In genomic region chr3:125206934-125207333, GRCh38 we compare ENCODE assay signal across 33 cellular contexts. TPM values are rescaled to one million over a fixed set of nuclear protein-coding genes. Genes with fewer than 3 reads are reported as not detected.
"Had no signal": no experiment of that assay in that cellular context is flagged by ENCODE, and none has a peak within 500 bp of the region (broad histone marks: within the 10 kb centered on the region; RNA-seq: fewer than 3 reads in every experiment).

No MANE protein-coding gene starts in this region.

- H3K27ac ChIP-seq: ascending aorta, SJSA1 had no signal

- H3K4me1 ChIP-seq: SJSA1 had no signal

- H3K27me3 ChIP-seq: ascending aorta, MG63, SJSA1 had no signal

- H3K9ac ChIP-seq: SK-N-SH had no signal

- H3K4me3 ChIP-seq: ascending aorta, MG63, Peyer's patch, SJSA1 had no signal

- FAIRE-seq: TTC549 had no signal

- H3K36me3 Mint-ChIP-seq: activated naive CD4-positive, alpha-beta T cell treated with anti-CD3 and anti-CD28 coated beads, Interleukin-2, amount 50 U/mL, for 24 hours; activated naive CD8-positive, alpha-beta T cell treated with anti-CD3 and anti-CD28 coated beads, Interleukin-2, amount 10 ng/mL, durations not matched to agents 7 days and 5 days had no signal

- H3K4me2 ChIP-seq: SK-N-SH had no signal

- H3K27ac Mint-ChIP-seq: activated B cell treated with CpG ODN at 0.5 μM for 24 hours; activated CD4-positive, alpha-beta memory T cell treated with anti-CD3 and anti-CD28 coated beads for 36 hours; activated naive CD4-positive, alpha-beta T cell treated with anti-CD3 and anti-CD28 coated beads, Interleukin-2, amount 50 U/mL, for 24 hours; activated naive CD8-positive, alpha-beta T cell treated with anti-CD3 and anti-CD28 coated beads, Interleukin-2, amount 10 ng/mL, durations not matched to agents 7 days and 5 days; activated T-helper 2 cell treated with anti-CD3 and anti-CD28 coated beads, Interferon-gamma antibody, Interleukin-2, Interleukin-4, amounts not matched to agents 10 μg/mL and 5 μg/mL and 100 μg/mL, durations not matched to agents 14 hours and 24 hours and 36 hours; T-helper 1 cell treated with Interleukin-12 subunit alpha and Interleukin-12 subunit beta and Interleukin-4 antibody, amounts not matched to agents 30 μg/mL and 1 μg/mL, for 36 hours; T-helper 2 cell treated with Interferon-gamma antibody and Interleukin-4, amounts not matched to agents 5 μg/mL and 100 μg/mL, for 36 hours had no signal

- H3K4me3 Mint-ChIP-seq: activated B cell treated with CpG ODN at 0.5 μM for 24 hours; activated CD4-positive, alpha-beta memory T cell treated with anti-CD3 and anti-CD28 coated beads for 36 hours; activated naive CD4-positive, alpha-beta T cell treated with anti-CD3 and anti-CD28 coated beads, Interleukin-2, amount 50 U/mL, for 24 hours; activated naive CD8-positive, alpha-beta T cell treated with anti-CD3 and anti-CD28 coated beads, Interleukin-2, amount 10 ng/mL, durations not matched to agents 7 days and 5 days; T-helper 1 cell treated with Interleukin-12 subunit alpha and Interleukin-12 subunit beta and Interleukin-4 antibody, amounts not matched to agents 30 μg/mL and 1 μg/mL, for 36 hours; T-helper 2 cell treated with Interferon-gamma antibody and Interleukin-4, amounts not matched to agents 5 μg/mL and 100 μg/mL, for 36 hours had no signal

- H3K9me3 ChIP-seq: ascending aorta, Peyer's patch, SJSA1, SK-N-SH had no signal

- ATAC-seq: PC-3 had no signal

- H3K9me3 Mint-ChIP-seq: activated naive CD4-positive, alpha-beta T cell treated with anti-CD3 and anti-CD28 coated beads, Interleukin-2, amount 50 U/mL, for 24 hours; activated naive CD8-positive, alpha-beta T cell treated with anti-CD3 and anti-CD28 coated beads, Interleukin-2, amount 10 ng/mL, durations not matched to agents 7 days and 5 days; activated T-helper 2 cell treated with anti-CD3 and anti-CD28 coated beads, Interferon-gamma antibody, Interleukin-2, Interleukin-4, amounts not matched to agents 10 μg/mL and 5 μg/mL and 100 μg/mL, durations not matched to agents 14 hours and 24 hours and 36 hours; T-helper 1 cell treated with Interleukin-12 subunit alpha and Interleukin-12 subunit beta and Interleukin-4 antibody, amounts not matched to agents 30 μg/mL and 1 μg/mL, for 36 hours had no signal

- DNase-seq: activated B cell treated with CpG ODN at 0.5 μM for 24 hours; activated CD4-positive, alpha-beta memory T cell treated with anti-CD3 and anti-CD28 coated beads for 36 hours; activated CD4-positive, alpha-beta T cell treated with anti-CD3 and anti-CD28 coated beads for 4 hours; activated CD4-positive, alpha-beta T cell treated with anti-CD3 and anti-CD28 coated beads, Interleukin-2, amount 50 U/mL, for 1 hour; activated CD4-positive, CD25-positive, alpha-beta regulatory T cell treated with anti-CD3 and anti-CD28 coated beads, Interleukin-2, amount 50 U/mL, for 72 hours; activated gamma-delta T cell; activated naive CD4-positive, alpha-beta T cell treated with Interleukin-2 at 50 U/mL for 16 hours; activated naive CD8-positive, alpha-beta T cell treated with anti-CD3 and anti-CD28 coated beads, Interleukin-2, amount 10 ng/mL, durations not matched to agents 7 days and 5 days; activated T-cell treated with anti-CD3 and anti-CD28 coated beads, Interleukin-2, amount 50 U/mL, for 1 hour; amygdala; Kasumi-1; KG1; MG63; NCI-H1048; NCI-H1105 treated with DMSO at 0.1 percent for 48 hours; NCI-H1436; NCI-H2029; NCI-H345; NCI-H526; NCI-H748 treated with DMSO at 0.1 percent for 48 hours; NK-92 treated with Interleukin-12 subunit alpha and Interleukin-12 subunit beta, amount 100 ng/mL, for 24 hours; PC-3; RPMI8226; SHP77 treated with DMSO at 0.1 percent for 48 hours; SK-N-SH had no signal

- H3K36me3 ChIP-seq: ascending aorta, MG63, Peyer's patch, SJSA1 had no signal

RNA-seq across cellular contexts. Expression of gene SLC12A8, which starts 5.6 kb away (rescaled TPM):
- total RNA-seq: ascending aorta had no signal
